8 cellular contexts compared by ENCODE assay signal in genomic region chr10:36725581-36726520, GRCh38.
DNase-seq lines count a peak whose midpoint lies in the region; ATAC-seq and TF ChIP-seq lines count a peak whose summit lies in the region.

No MANE protein-coding gene starts in this region.

- no peak overlapping the region for H3K18ac ChIP-seq in H9 (ENCODE audit: insufficient read length, low read depth, low read length)

- H4K91ac ChIP-seq in H9 (ENCODE audit: insufficient read length, low read depth, low read length), result no peak overlapping the region

- H2BK120ac ChIP-seq in H9 (ENCODE audit: low read depth, low read length, poor library complexity, severe bottlenecking), result no peak overlapping the region

- no peak overlapping the region for H2BK12ac ChIP-seq in H9 (ENCODE audit: insufficient read length, low read depth, low read length)

- H3K79me2 ChIP-seq in H9 (ENCODE audit: insufficient read depth, low read length), result no peaks in the 10 kb centered on the region

- peak; percentile 86 for DNase-seq in H9
- peak; percentile 63 to 86 for DNase-seq in NCI-H446 (lab: John Stamatoyannopoulos, UW)
- DNase-seq in dorsolateral prefrontal cortex, result peak in 6 of 10 donors; percentile 29 to 62 (median 55)

- no peak overlapping the region for H2BK20ac ChIP-seq in H9 (ENCODE audit: low read depth, low read length, poor library complexity, severe bottlenecking)

- no peak overlapping the region for H2AFZ ChIP-seq in H9 (ENCODE audit: low read length)

- H3K36me3 Mint-ChIP-seq in H9 (ENCODE audit: insufficient read depth in 1 of 3, low read depth in 3 of 3) (no peaks in the 10 kb centered on the region), nephron (ENCODE audit: low read depth) (no peaks in the 10 kb centered on the region)

- H3T11ph ChIP-seq in H9 (ENCODE audit: low read length), result no peak overlapping the region

- H3K4ac ChIP-seq in H9 (ENCODE audit: low read depth, low read length), result no peak overlapping the region

- H3K56ac ChIP-seq in H9 (ENCODE audit: insufficient read length, low read depth, low read length), result no peak overlapping the region

- no peak overlapping the region for H2BK5ac ChIP-seq in H9 (ENCODE audit: insufficient read length, low read length)

- no peak overlapping the region for H4K8ac ChIP-seq in H9 (replicated peaks; ENCODE audit: insufficient read length, low read depth, low read length)

- no peak overlapping the region for H2AK5ac ChIP-seq in H9 (ENCODE audit: insufficient read length, low read length)

- H3K9ac ChIP-seq in H9 (ENCODE audit: extremely low read depth, insufficient read length, low read length), result no peak overlapping the region

- ATAC-seq in HG03378 (IDR thresholded peaks at IDR 0.05; ENCODE audit: unreplicated experiment), result no peak
- ATAC-seq in GM18909 (IDR thresholded peaks at IDR 0.05; ENCODE audit: poor library complexity, unreplicated experiment), result no peak
- ATAC-seq in GM18498 (IDR thresholded peaks at IDR 0.05; ENCODE audit: unreplicated experiment), result no peak
- no peak for ATAC-seq in GM21737 (IDR thresholded peaks at IDR 0.05; ENCODE audit: unreplicated experiment)

- no peak overlapping the region for H3K4me2 ChIP-seq in H9 (ENCODE audit: insufficient read depth, insufficient read length, low read length)

- H3K4me3 Mint-ChIP-seq in H9 (no peak overlapping the region; a peak in 1 of 5 replicates), nephron (no peak overlapping the region)

- no peak overlapping the region for H2BK15ac ChIP-seq in H9 (ENCODE audit: low read depth, low read length)

- H3K79me1 ChIP-seq in H9 (ENCODE audit: insufficient read depth, low read depth, low read length, poor library complexity, severe bottlenecking), result no peaks in the 10 kb centered on the region

- WGBS in H9 (ENCODE audit: extremely low coverage, insufficient read length, low lambda C conversion rate), result no CpG with 5 or more reads among the region's 6 CpGs

- H3K9me3 ChIP-seq in H9 (ENCODE audit: control insufficient read depth, low read depth, low read length), result no peaks in the 10 kb centered on the region

- H3K4me1 Mint-ChIP-seq in H9, result peaks cover 14% of the 10 kb centered on the region in 2 experiments
- peaks cover 27% of the 10 kb centered on the region for H3K4me1 Mint-ChIP-seq in nephron

- no peak overlapping the region for H3K23ac ChIP-seq in H9 (ENCODE audit: insufficient read length, low read depth, low read length)

- intact Hi-C loops in dorsolateral prefrontal cortex (cut with DNase I), result no loop called here

- H3K4me3 ChIP-seq in dorsolateral prefrontal cortex, result peak overlapping the region in 30 of 59 donors; percentile 4 to 48 (median 30)

- no peaks in the 10 kb centered on the region for H3K4me1 ChIP-seq in H9 (ENCODE audit: insufficient read depth, low read length)

- H3K27ac ChIP-seq in H9 (ENCODE audit: insufficient read length, low read depth, low read length), result no peak overlapping the region
- H3K27ac ChIP-seq in dorsolateral prefrontal cortex, result peak overlapping the region in 3 of 59 donors; percentile 6 to 16 (median 10)

- H3K27ac Mint-ChIP-seq in H9, result peak overlapping the region in 1 of 3 experiments; percentile 78; a peak in 3 of 7 replicates
- H3K27ac Mint-ChIP-seq in nephron, result peak overlapping the region; percentile 12 to 71 (median 26)

- H3K27me3 ChIP-seq in H9 (ENCODE audit: insufficient read depth, low read length) (no peaks in the 10 kb centered on the region), dorsolateral prefrontal cortex (no peaks in the 10 kb centered on the region)

- H3K27me3 Mint-ChIP-seq in H9 (ENCODE audit: low read depth) (no peaks in the 10 kb centered on the region), nephron (ENCODE audit: low read depth) (peaks cover 12% of the 10 kb centered on the region)

- no peaks in the 10 kb centered on the region for H4K20me1 ChIP-seq in H9 (ENCODE audit: control insufficient read depth, insufficient read depth, insufficient read length)

- no peaks in the 10 kb centered on the region for H3K23me2 ChIP-seq in H9 (ENCODE audit: insufficient read length, low read depth, low read length, poor library complexity, severe bottlenecking)

- H3K14ac ChIP-seq in H9 (ENCODE audit: insufficient read depth, low read length), result no peak overlapping the region

- TF ChIP-seq CTCF in H9 (conservative IDR thresholded peaks at IDR 0.05), result peak; percentile 62; the same call in 2 of the 3 replicates
- peak in 43 of 56 donors; percentile 10 to 57 (median 32) for TF ChIP-seq CTCF in dorsolateral prefrontal cortex (IDR thresholded peaks at IDR 0.05 in 54 of 56, conservative IDR thresholded peaks at IDR 0.05 in 2 of 56; ENCODE audit: low read depth in 1 of 56, partially characterized antibody in 56 of 56)
- peak; percentile 29 to 63 (median 34) for TF ChIP-seq CTCF in nephron (IDR thresholded peaks at IDR 0.05; ENCODE audit: unreplicated experiment in 3 of 3)

- H3K9me3 Mint-ChIP-seq in H9, result peaks cover 0 to under 1% of the 10 kb centered on the region in 2 experiments; a peak in 2 of 5 replicates
- peaks cover 3% of the 10 kb centered on the region for H3K9me3 Mint-ChIP-seq in nephron

- no peak overlapping the region for H4K5ac ChIP-seq in H9 (ENCODE audit: insufficient read length, low read depth, low read length)
